1 cellular context compared by ENCODE assay signal in genomic region chr5:180810210-180811011, GRCh38.
TF ChIP-seq lines count a peak whose summit lies in the region.

No MANE protein-coding gene starts in this region.

TF ChIP-seq in HepG2, 621 proteins besides CTCF, POLR2A, EP300 and RAD21 (continued from another document and continues in another):
- TF ChIP-seq, protein P1, sequence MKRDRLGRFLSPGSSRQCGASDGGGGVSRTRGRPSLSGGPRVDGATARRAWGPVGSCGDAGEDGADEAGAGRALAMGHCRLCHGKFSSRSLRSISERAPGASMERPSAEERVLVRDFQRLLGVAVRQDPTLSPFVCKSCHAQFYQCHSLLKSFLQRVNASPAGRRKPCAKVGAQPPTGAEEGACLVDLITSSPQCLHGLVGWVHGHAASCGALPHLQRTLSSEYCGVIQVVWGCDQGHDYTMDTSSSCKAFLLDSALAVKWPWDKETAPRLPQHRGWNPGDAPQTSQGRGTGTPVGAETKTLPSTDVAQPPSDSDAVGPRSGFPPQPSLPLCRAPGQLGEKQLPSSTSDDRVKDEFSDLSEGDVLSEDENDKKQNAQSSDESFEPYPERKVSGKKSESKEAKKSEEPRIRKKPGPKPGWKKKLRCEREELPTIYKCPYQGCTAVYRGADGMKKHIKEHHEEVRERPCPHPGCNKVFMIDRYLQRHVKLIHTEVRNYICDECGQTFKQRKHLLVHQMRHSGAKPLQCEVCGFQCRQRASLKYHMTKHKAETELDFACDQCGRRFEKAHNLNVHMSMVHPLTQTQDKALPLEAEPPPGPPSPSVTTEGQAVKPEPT (CRISPR knock-in tag; IDR thresholded peaks at IDR 0.05; ENCODE audit: low read depth), result peak; percentile 47; the same call in 1 of the 2 replicates
- TF ChIP-seq ZNF121 (CRISPR knock-in tag; IDR thresholded peaks at IDR 0.05) (0 out of 2 replicates have a peak, but pooled peaks have one; percentile 24), ZNF713 (CRISPR knock-in tag; IDR thresholded peaks at IDR 0.05) (0 out of 2 replicates have a peak, but pooled peaks have one; percentile 18), ZNF567 (CRISPR knock-in tag; IDR thresholded peaks at IDR 0.05; ENCODE audit: borderline replicate concordance) (no peak; the same call in none of the 2 replicates), ZNF101 (CRISPR knock-in tag; IDR thresholded peaks at IDR 0.05; ENCODE audit: borderline replicate concordance, low read depth) (0 out of 2 replicates have a peak, but pooled peaks have one; percentile 68), ISX (CRISPR knock-in tag; conservative IDR thresholded peaks at IDR 0.05) (no peak), TFE3 (CRISPR knock-in tag; IDR thresholded peaks at IDR 0.05) (no peak), SETDB1 (CRISPR knock-in tag; IDR thresholded peaks at IDR 0.05; ENCODE audit: borderline replicate concordance) (no peak), ZNF773 (CRISPR knock-in tag; IDR thresholded peaks at IDR 0.05; ENCODE audit: borderline replicate concordance) (0 out of 2 replicates have a peak, but pooled peaks have one; percentile 16), ZNF850 (CRISPR knock-in tag; conservative IDR thresholded peaks at IDR 0.05) (peak; percentile 91; the same call in 1 of the 2 replicates), FOSL1 (CRISPR knock-in tag; IDR thresholded peaks at IDR 0.05; ENCODE audit: borderline replicate concordance) (no peak), SCMH1 (CRISPR knock-in tag; IDR thresholded peaks at IDR 0.05; ENCODE audit: borderline replicate concordance) (no peak), PHF5A (CRISPR knock-in tag; IDR thresholded peaks at IDR 0.05; ENCODE audit: low read depth, unreplicated experiment) (peak; percentile 49), CBFB (CRISPR knock-in tag; IDR thresholded peaks at IDR 0.05) (no peak; the same call in 1 of the 2 replicates), RARG (CRISPR knock-in tag; IDR thresholded peaks at IDR 0.05; ENCODE audit: low read depth) (0 out of 2 replicates have a peak, but pooled peaks have one; percentile 90), AKNA (CRISPR knock-in tag; IDR thresholded peaks at IDR 0.05; ENCODE audit: borderline replicate concordance) (no peak), ZFP37 (CRISPR knock-in tag; IDR thresholded peaks at IDR 0.05; ENCODE audit: borderline replicate concordance) (no peak; the same call in 1 of the 2 replicates), IRF9 (CRISPR knock-in tag; IDR thresholded peaks at IDR 0.05; ENCODE audit: borderline replicate concordance) (peak; percentile 13; the same call in 1 of the 2 replicates), ZNF556 (CRISPR knock-in tag; IDR thresholded peaks at IDR 0.05; ENCODE audit: borderline replicate concordance) (0 out of 2 replicates have a peak, but pooled peaks have one; percentile 23), ZSCAN29 (CRISPR knock-in tag; conservative IDR thresholded peaks at IDR 0.05) (peak; percentile 61; the same call in 1 of the 2 replicates), AHR (CRISPR knock-in tag; IDR thresholded peaks at IDR 0.05) (no peak), POLR2AphosphoS2 (IDR thresholded peaks at IDR 0.05; ENCODE audit: low read depth, low read length) (0 out of 2 replicates have a peak, but pooled peaks have one; percentile 58), ZNF280B (CRISPR knock-in tag; IDR thresholded peaks at IDR 0.05; ENCODE audit: borderline replicate concordance) (peak; percentile 12; the same call in 1 of the 2 replicates), PLSCR1 (CRISPR knock-in tag; IDR thresholded peaks at IDR 0.05; ENCODE audit: borderline replicate concordance) (no peak), NFATC3 (CRISPR knock-in tag; IDR thresholded peaks at IDR 0.05) (peak; percentile 91), RELA (CRISPR knock-in tag; IDR thresholded peaks at IDR 0.05) (no peak), ZFYVE20 (CRISPR knock-in tag; IDR thresholded peaks at IDR 0.05; ENCODE audit: borderline replicate concordance, low read depth) (no peak), ZNF34 (CRISPR knock-in tag; IDR thresholded peaks at IDR 0.05; ENCODE audit: borderline replicate concordance) (peak; percentile 90), ZNF564 (CRISPR knock-in tag; IDR thresholded peaks at IDR 0.05) (peak; percentile 59; the same call in 1 of the 2 replicates), ASH2L (IDR thresholded peaks at IDR 0.05; ENCODE audit: insufficient read length, low read depth, low read length) (peak; percentile 91), TAF1 (CRISPR knock-in tag; IDR thresholded peaks at IDR 0.05) (peak; percentile 86), ZNF260 (CRISPR knock-in tag; IDR thresholded peaks at IDR 0.05; ENCODE audit: borderline replicate concordance, low read depth) (no peak)
- TF ChIP-seq, protein P2, sequence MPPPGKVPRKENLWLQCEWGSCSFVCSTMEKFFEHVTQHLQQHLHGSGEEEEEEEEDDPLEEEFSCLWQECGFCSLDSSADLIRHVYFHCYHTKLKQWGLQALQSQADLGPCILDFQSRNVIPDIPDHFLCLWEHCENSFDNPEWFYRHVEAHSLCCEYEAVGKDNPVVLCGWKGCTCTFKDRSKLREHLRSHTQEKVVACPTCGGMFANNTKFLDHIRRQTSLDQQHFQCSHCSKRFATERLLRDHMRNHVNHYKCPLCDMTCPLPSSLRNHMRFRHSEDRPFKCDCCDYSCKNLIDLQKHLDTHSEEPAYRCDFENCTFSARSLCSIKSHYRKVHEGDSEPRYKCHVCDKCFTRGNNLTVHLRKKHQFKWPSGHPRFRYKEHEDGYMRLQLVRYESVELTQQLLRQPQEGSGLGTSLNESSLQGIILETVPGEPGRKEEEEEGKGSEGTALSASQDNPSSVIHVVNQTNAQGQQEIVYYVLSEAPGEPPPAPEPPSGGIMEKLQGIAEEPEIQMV (CRISPR knock-in tag; IDR thresholded peaks at IDR 0.05; ENCODE audit: low read depth), result peak; percentile 55
- TF ChIP-seq, protein P3, sequence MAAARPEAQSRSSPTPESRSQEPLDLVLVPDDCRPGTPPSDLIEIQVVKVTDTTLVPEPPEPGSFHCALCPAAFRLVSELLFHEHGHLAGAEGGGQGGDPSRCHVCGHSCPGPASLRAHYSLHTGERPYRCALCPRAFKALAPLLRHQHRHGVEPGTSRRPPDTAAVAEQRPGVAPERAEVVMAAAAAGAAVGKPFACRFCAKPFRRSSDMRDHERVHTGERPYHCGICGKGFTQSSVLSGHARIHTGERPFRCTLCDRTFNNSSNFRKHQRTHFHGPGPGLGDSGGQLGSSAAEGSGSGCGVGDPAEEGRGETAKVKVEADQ (CRISPR knock-in tag; IDR thresholded peaks at IDR 0.05; ENCODE audit: borderline replicate concordance), result no peak; the same call in 1 of the 2 replicates
- TF ChIP-seq, protein P4, sequence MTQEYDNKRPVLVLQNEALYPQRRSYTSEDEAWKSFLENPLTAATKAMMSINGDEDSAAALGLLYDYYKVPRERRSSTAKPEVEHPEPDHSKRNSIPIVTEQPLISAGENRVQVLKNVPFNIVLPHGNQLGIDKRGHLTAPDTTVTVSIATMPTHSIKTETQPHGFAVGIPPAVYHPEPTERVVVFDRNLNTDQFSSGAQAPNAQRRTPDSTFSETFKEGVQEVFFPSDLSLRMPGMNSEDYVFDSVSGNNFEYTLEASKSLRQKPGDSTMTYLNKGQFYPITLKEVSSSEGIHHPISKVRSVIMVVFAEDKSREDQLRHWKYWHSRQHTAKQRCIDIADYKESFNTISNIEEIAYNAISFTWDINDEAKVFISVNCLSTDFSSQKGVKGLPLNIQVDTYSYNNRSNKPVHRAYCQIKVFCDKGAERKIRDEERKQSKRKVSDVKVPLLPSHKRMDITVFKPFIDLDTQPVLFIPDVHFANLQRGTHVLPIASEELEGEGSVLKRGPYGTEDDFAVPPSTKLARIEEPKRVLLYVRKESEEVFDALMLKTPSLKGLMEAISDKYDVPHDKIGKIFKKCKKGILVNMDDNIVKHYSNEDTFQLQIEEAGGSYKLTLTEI (CRISPR knock-in tag; conservative IDR thresholded peaks at IDR 0.05), result no peak
- TF ChIP-seq, protein P5, sequence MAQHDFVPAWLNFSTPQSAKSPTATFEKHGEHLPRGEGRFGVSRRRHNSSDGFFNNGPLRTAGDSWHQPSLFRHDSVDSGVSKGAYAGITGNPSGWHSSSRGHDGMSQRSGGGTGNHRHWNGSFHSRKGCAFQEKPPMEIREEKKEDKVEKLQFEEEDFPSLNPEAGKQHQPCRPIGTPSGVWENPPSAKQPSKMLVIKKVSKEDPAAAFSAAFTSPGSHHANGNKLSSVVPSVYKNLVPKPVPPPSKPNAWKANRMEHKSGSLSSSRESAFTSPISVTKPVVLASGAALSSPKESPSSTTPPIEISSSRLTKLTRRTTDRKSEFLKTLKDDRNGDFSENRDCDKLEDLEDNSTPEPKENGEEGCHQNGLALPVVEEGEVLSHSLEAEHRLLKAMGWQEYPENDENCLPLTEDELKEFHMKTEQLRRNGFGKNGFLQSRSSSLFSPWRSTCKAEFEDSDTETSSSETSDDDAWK (CRISPR knock-in tag; IDR thresholded peaks at IDR 0.05), result no peak
